ENCODE assay signal across 1 cellular context in the genomic region with DNA sequence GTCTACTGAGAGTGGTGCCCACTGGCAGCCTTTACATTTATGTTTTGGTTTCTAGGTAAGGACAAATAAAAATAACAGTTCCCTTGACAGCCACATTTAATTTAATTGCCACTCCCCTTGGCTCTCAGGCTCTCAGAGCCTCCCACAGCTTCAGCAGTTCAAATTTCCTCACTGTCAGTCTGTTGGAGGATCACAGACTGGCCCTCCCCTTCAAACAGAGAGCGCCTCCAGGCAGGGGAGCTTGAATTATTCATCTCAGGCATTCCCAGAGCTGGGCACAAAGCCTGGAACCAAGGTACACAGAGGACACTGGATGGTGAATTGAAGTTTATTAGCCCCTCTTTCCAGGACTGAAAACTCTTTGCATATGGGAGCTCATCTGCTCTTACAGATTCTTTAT.
TF ChIP-seq lines count a peak whose summit lies in the region.

No MANE protein-coding gene starts in this region.

TF ChIP-seq in HEK293, 187 proteins besides CTCF, POLR2A, EP300 and RAD21 (continued from another document):
- TF ChIP-seq, protein P1, sequence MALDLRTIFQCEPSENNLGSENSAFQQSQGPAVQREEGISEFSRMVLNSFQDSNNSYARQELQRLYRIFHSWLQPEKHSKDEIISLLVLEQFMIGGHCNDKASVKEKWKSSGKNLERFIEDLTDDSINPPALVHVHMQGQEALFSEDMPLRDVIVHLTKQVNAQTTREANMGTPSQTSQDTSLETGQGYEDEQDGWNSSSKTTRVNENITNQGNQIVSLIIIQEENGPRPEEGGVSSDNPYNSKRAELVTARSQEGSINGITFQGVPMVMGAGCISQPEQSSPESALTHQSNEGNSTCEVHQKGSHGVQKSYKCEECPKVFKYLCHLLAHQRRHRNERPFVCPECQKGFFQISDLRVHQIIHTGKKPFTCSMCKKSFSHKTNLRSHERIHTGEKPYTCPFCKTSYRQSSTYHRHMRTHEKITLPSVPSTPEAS (tag by site-specific recombination; IDR thresholded peaks at IDR 0.05): no peak
- TF ChIP-seq, protein P2, sequence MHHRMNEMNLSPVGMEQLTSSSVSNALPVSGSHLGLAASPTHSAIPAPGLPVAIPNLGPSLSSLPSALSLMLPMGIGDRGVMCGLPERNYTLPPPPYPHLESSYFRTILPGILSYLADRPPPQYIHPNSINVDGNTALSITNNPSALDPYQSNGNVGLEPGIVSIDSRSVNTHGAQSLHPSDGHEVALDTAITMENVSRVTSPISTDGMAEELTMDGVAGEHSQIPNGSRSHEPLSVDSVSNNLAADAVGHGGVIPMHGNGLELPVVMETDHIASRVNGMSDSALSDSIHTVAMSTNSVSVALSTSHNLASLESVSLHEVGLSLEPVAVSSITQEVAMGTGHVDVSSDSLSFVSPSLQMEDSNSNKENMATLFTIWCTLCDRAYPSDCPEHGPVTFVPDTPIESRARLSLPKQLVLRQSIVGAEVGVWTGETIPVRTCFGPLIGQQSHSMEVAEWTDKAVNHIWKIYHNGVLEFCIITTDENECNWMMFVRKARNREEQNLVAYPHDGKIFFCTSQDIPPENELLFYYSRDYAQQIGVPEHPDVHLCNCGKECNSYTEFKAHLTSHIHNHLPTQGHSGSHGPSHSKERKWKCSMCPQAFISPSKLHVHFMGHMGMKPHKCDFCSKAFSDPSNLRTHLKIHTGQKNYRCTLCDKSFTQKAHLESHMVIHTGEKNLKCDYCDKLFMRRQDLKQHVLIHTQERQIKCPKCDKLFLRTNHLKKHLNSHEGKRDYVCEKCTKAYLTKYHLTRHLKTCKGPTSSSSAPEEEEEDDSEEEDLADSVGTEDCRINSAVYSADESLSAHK (tag by site-specific recombination; IDR thresholded peaks at IDR 0.05): no peak
- TF ChIP-seq ZNF561 (tag by site-specific recombination; IDR thresholded peaks at IDR 0.05; ENCODE audit: borderline replicate concordance) (peak; percentile 76; the same call in 1 of the 2 replicates), GLI2 (tag by site-specific recombination; IDR thresholded peaks at IDR 0.05; ENCODE audit: borderline replicate concordance, low read depth) (no peak), WT1 (tag by site-specific recombination; IDR thresholded peaks at IDR 0.05) (peak; percentile 87), ZNF404 (tag by site-specific recombination; IDR thresholded peaks at IDR 0.05) (no peak), ZBTB17 (tag by site-specific recombination; IDR thresholded peaks at IDR 0.05) (peak; percentile 46; the same call in 1 of the 2 replicates), ZNF529 (tag by site-specific recombination; IDR thresholded peaks at IDR 0.05; ENCODE audit: insufficient replicate concordance) (peak; percentile 87), TRIM28 (IDR thresholded peaks at IDR 0.05; ENCODE audit: borderline replicate concordance, low read length) (no peak), ZNF169 (tag by site-specific recombination; IDR thresholded peaks at IDR 0.05) (no peak), ZNF266 (tag by site-specific recombination; IDR thresholded peaks at IDR 0.05; ENCODE audit: low read depth) (no peak), ZNF560 (tag by site-specific recombination; IDR thresholded peaks at IDR 0.05; ENCODE audit: borderline replicate concordance) (no peak), ZSCAN30 (tag by site-specific recombination; IDR thresholded peaks at IDR 0.05) (no peak), ZFP37 (tag by site-specific recombination; IDR thresholded peaks at IDR 0.05) (no peak), ZNF600 (tag by site-specific recombination; IDR thresholded peaks at IDR 0.05) (no peak), GLIS1 (tag by site-specific recombination; IDR thresholded peaks at IDR 0.05) (peak; percentile 80), ZEB2 (tag by site-specific recombination; IDR thresholded peaks at IDR 0.05) (no peak), ZNF214 (tag by site-specific recombination; IDR thresholded peaks at IDR 0.05; ENCODE audit: borderline replicate concordance) (no peak), ZNF621 (tag by site-specific recombination; IDR thresholded peaks at IDR 0.05) (no peak), MZF1 (tag by site-specific recombination; IDR thresholded peaks at IDR 0.05; ENCODE audit: borderline replicate concordance) (0 out of 2 replicates have a peak, but pooled peaks have one; percentile 30), ZNF2 (tag by site-specific recombination; IDR thresholded peaks at IDR 0.05) (no peak), ZNF558 (tag by site-specific recombination; IDR thresholded peaks at IDR 0.05) (no peak), ZNF133 (tag by site-specific recombination; IDR thresholded peaks at IDR 0.05) (no peak), ZBTB48 (tag by site-specific recombination; IDR thresholded peaks at IDR 0.05) (no peak), ZNF416 (tag by site-specific recombination; IDR thresholded peaks at IDR 0.05) (no peak), RBAK (tag by site-specific recombination; IDR thresholded peaks at IDR 0.05) (no peak), ZNF138 (tag by site-specific recombination; IDR thresholded peaks at IDR 0.05; ENCODE audit: borderline replicate concordance) (no peak), ZNF157 (tag by site-specific recombination; IDR thresholded peaks at IDR 0.05) (no peak), ZNF664 (tag by site-specific recombination; IDR thresholded peaks at IDR 0.05) (no peak)
- TF ChIP-seq, protein P3, sequence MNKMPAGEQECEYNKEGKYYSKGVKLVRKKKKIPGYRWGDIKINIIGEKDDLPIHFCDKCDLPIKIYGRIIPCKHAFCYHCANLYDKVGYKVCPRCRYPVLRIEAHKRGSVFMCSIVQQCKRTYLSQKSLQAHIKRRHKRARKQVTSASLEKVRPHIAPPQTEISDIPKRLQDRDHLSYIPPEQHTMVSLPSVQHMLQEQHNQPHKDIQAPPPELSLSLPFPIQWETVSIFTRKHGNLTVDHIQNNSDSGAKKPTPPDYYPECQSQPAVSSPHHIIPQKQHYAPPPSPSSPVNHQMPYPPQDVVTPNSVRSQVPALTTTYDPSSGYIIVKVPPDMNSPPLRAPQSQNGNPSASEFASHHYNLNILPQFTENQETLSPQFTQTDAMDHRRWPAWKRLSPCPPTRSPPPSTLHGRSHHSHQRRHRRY (tag by site-specific recombination; IDR thresholded peaks at IDR 0.05): no peak
- TF ChIP-seq, protein P4, sequence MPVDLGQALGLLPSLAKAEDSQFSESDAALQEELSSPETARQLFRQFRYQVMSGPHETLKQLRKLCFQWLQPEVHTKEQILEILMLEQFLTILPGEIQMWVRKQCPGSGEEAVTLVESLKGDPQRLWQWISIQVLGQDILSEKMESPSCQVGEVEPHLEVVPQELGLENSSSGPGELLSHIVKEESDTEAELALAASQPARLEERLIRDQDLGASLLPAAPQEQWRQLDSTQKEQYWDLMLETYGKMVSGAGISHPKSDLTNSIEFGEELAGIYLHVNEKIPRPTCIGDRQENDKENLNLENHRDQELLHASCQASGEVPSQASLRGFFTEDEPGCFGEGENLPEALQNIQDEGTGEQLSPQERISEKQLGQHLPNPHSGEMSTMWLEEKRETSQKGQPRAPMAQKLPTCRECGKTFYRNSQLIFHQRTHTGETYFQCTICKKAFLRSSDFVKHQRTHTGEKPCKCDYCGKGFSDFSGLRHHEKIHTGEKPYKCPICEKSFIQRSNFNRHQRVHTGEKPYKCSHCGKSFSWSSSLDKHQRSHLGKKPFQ (tag by site-specific recombination; IDR thresholded peaks at IDR 0.05): no peak
- TF ChIP-seq, protein P5, sequence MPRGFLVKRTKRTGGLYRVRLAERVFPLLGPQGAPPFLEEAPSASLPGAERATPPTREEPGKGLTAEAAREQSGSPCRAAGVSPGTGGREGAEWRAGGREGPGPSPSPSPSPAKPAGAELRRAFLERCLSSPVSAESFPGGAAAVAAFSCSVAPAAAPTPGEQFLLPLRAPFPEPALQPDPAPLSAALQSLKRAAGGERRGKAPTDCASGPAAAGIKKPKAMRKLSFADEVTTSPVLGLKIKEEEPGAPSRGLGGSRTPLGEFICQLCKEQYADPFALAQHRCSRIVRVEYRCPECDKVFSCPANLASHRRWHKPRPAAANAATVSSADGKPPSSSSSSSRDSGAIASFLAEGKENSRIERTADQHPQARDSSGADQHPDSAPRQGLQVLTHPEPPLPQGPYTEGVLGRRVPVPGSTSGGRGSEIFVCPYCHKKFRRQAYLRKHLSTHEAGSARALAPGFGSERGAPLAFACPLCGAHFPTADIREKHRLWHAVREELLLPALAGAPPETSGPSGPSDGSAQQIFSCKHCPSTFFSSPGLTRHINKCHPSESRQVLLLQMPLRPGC (tag by site-specific recombination; IDR thresholded peaks at IDR 0.05): no peak
- TF ChIP-seq, protein P6, sequence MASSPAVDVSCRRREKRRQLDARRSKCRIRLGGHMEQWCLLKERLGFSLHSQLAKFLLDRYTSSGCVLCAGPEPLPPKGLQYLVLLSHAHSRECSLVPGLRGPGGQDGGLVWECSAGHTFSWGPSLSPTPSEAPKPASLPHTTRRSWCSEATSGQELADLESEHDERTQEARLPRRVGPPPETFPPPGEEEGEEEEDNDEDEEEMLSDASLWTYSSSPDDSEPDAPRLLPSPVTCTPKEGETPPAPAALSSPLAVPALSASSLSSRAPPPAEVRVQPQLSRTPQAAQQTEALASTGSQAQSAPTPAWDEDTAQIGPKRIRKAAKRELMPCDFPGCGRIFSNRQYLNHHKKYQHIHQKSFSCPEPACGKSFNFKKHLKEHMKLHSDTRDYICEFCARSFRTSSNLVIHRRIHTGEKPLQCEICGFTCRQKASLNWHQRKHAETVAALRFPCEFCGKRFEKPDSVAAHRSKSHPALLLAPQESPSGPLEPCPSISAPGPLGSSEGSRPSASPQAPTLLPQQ (tag by site-specific recombination; IDR thresholded peaks at IDR 0.05): no peak
- TF ChIP-seq, protein P7, sequence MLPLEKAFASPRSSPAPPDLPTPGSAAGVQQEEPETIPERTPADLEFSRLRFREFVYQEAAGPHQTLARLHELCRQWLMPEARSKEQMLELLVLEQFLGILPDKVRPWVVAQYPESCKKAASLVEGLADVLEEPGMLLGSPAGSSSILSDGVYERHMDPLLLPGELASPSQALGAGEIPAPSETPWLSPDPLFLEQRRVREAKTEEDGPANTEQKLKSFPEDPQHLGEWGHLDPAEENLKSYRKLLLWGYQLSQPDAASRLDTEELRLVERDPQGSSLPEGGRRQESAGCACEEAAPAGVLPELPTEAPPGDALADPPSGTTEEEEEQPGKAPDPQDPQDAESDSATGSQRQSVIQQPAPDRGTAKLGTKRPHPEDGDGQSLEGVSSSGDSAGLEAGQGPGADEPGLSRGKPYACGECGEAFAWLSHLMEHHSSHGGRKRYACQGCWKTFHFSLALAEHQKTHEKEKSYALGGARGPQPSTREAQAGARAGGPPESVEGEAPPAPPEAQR (tag by site-specific recombination; IDR thresholded peaks at IDR 0.05): no peak
